ENCODE assay signal across 1 cellular context in the genomic region with DNA sequence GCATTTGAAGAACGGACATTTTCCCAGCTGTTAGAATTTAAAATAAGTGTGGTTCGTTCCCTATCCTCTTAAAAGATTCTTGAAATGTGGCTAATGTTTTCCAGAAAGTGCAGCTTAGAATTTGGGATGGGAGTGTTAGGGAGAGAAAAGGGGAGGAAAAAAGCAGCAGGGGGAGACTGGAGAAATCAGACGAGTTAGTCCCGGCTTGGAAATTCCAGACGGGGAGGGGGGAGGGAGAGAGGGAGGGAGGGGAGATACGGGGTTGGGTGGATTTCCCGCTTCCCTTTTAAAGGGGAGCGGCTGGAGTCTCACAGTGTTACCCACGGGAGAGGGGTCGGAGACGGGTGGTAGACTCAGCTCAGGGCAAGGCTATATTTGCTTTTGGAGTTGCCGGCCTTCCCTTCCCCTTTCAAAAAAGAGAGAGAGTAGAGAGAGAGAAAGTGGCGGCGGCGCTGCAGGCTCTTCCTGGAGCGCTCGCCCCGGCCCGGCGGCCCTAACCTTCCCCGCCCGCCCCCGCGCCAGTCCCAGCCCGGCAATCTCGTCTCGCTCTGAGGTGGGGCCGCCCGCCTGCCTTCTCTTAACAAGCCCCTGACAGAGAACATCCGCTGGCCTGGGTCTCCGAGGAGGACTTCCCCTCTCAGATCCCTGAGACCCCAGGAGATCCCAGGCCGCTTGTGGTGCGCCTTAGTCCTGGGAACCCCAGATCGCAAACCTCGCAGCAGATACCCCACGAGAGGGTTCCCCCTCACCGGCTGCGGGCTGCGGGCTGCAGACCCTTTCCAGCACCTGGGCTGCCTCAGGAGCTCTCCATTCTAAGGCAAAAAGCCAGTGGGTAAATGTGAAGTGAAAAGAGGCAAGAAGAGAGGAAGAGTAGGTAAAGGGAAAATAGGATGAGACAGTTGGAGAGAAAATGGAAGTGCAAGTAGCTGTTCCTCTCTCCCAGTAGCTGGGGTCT.
TF ChIP-seq lines count a peak whose summit lies in the region.

No MANE protein-coding gene starts in this region.

TF ChIP-seq in HepG2, 621 proteins besides CTCF, POLR2A, EP300 and RAD21 (continued from another document and continues in another):
- peak; percentile 57; the same call in 1 of the 2 replicates for TF ChIP-seq ZNF710 (CRISPR knock-in tag; IDR thresholded peaks at IDR 0.05; ENCODE audit: borderline replicate concordance)
- peak; percentile 49 for TF ChIP-seq ZFY (CRISPR knock-in tag; IDR thresholded peaks at IDR 0.05)
- TF ChIP-seq RBAK (CRISPR knock-in tag; IDR thresholded peaks at IDR 0.05), result no peak
- TF ChIP-seq, protein P1, sequence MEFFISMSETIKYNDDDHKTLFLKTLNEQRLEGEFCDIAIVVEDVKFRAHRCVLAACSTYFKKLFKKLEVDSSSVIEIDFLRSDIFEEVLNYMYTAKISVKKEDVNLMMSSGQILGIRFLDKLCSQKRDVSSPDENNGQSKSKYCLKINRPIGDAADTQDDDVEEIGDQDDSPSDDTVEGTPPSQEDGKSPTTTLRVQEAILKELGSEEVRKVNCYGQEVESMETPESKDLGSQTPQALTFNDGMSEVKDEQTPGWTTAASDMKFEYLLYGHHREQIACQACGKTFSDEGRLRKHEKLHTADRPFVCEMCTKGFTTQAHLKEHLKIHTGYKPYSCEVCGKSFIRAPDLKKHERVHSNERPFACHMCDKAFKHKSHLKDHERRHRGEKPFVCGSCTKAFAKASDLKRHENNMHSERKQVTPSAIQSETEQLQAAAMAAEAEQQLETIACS (CRISPR knock-in tag; IDR thresholded peaks at IDR 0.05), result no peak
- no peak for TF ChIP-seq HMGA1 (CRISPR knock-in tag; conservative IDR thresholded peaks at IDR 0.05)
- TF ChIP-seq CEBPB (IDR thresholded peaks at IDR 0.05; ENCODE audit: borderline replicate concordance, low read depth, low read length), result no peak
- TF ChIP-seq SRSF9 (IDR thresholded peaks at IDR 0.05; ENCODE audit: borderline replicate concordance, insufficient read depth, low read depth, low read length, poor library complexity, severe bottlenecking), result no peak
- TF ChIP-seq ARNTL (CRISPR knock-in tag; IDR thresholded peaks at IDR 0.05), result no peak
- no peak for TF ChIP-seq TCF7 (IDR thresholded peaks at IDR 0.05; ENCODE audit: low read depth)
- TF ChIP-seq TAF1 (CRISPR knock-in tag; IDR thresholded peaks at IDR 0.05), result peak; percentile 27; the same call in 1 of the 2 replicates
- 0 out of 2 replicates have a peak, but pooled peaks have one; percentile 30 for TF ChIP-seq ZSCAN25 (CRISPR knock-in tag; IDR thresholded peaks at IDR 0.05)
- no peak for TF ChIP-seq BCLAF1 (IDR thresholded peaks at IDR 0.05)
- peak; percentile 24; the same call in 1 of the 2 replicates for TF ChIP-seq ZNF556 (CRISPR knock-in tag; IDR thresholded peaks at IDR 0.05; ENCODE audit: borderline replicate concordance)
- TF ChIP-seq, protein P2, sequence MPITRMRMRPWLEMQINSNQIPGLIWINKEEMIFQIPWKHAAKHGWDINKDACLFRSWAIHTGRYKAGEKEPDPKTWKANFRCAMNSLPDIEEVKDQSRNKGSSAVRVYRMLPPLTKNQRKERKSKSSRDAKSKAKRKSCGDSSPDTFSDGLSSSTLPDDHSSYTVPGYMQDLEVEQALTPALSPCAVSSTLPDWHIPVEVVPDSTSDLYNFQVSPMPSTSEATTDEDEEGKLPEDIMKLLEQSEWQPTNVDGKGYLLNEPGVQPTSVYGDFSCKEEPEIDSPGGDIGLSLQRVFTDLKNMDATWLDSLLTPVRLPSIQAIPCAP (CRISPR knock-in tag; IDR thresholded peaks at IDR 0.05; ENCODE audit: low read depth), result no peak
- TF ChIP-seq ZNF331 (CRISPR knock-in tag; IDR thresholded peaks at IDR 0.05), result no peak
- no peak for TF ChIP-seq ZNF180 (CRISPR knock-in tag; IDR thresholded peaks at IDR 0.05; ENCODE audit: borderline replicate concordance, low read depth)
- TF ChIP-seq ZNF121 (CRISPR knock-in tag; IDR thresholded peaks at IDR 0.05), result no peak
- no peak for TF ChIP-seq ZNF263 (CRISPR knock-in tag; IDR thresholded peaks at IDR 0.05)
- TF ChIP-seq RORA (CRISPR knock-in tag; IDR thresholded peaks at IDR 0.05), result no peak
- TF ChIP-seq ERF (CRISPR knock-in tag; IDR thresholded peaks at IDR 0.05), result no peak
- TF ChIP-seq ZNF883 (CRISPR knock-in tag; IDR thresholded peaks at IDR 0.05; ENCODE audit: not compliant biosample characterization), result no peak
- peak; percentile 64; the same call in 1 of the 2 replicates for TF ChIP-seq ZNF891 (CRISPR knock-in tag; IDR thresholded peaks at IDR 0.05)
- TF ChIP-seq ZNF660 (CRISPR knock-in tag; IDR thresholded peaks at IDR 0.05; ENCODE audit: borderline replicate concordance, low read depth), result no peak
- TF ChIP-seq, protein P3, sequence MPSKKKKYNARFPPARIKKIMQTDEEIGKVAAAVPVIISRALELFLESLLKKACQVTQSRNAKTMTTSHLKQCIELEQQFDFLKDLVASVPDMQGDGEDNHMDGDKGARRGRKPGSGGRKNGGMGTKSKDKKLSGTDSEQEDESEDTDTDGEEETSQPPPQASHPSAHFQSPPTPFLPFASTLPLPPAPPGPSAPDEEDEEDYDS (CRISPR knock-in tag; IDR thresholded peaks at IDR 0.05), result no peak
- peak; percentile 55; the same call in 1 of the 2 replicates for TF ChIP-seq UBTF (CRISPR knock-in tag; IDR thresholded peaks at IDR 0.05)
- peak; percentile 87; the same call in 1 of the 2 replicates for TF ChIP-seq KAT7 (CRISPR knock-in tag; IDR thresholded peaks at IDR 0.05; ENCODE audit: borderline replicate concordance)
- peak; percentile 41; the same call in 1 of the 2 replicates for TF ChIP-seq BRCA1 (CRISPR knock-in tag; IDR thresholded peaks at IDR 0.05)
- no peak for TF ChIP-seq CBX1 (IDR thresholded peaks at IDR 0.05; ENCODE audit: low read depth)
- peak; percentile 28; the same call in 1 of the 2 replicates for TF ChIP-seq ZFX (CRISPR knock-in tag; IDR thresholded peaks at IDR 0.05; ENCODE audit: low read depth)
- peak; percentile 42; the same call in 1 of the 2 replicates for TF ChIP-seq ZGPAT (CRISPR knock-in tag; IDR thresholded peaks at IDR 0.05)
- TF ChIP-seq ZNF12 (CRISPR knock-in tag; IDR thresholded peaks at IDR 0.05), result no peak
- TF ChIP-seq, protein P4, sequence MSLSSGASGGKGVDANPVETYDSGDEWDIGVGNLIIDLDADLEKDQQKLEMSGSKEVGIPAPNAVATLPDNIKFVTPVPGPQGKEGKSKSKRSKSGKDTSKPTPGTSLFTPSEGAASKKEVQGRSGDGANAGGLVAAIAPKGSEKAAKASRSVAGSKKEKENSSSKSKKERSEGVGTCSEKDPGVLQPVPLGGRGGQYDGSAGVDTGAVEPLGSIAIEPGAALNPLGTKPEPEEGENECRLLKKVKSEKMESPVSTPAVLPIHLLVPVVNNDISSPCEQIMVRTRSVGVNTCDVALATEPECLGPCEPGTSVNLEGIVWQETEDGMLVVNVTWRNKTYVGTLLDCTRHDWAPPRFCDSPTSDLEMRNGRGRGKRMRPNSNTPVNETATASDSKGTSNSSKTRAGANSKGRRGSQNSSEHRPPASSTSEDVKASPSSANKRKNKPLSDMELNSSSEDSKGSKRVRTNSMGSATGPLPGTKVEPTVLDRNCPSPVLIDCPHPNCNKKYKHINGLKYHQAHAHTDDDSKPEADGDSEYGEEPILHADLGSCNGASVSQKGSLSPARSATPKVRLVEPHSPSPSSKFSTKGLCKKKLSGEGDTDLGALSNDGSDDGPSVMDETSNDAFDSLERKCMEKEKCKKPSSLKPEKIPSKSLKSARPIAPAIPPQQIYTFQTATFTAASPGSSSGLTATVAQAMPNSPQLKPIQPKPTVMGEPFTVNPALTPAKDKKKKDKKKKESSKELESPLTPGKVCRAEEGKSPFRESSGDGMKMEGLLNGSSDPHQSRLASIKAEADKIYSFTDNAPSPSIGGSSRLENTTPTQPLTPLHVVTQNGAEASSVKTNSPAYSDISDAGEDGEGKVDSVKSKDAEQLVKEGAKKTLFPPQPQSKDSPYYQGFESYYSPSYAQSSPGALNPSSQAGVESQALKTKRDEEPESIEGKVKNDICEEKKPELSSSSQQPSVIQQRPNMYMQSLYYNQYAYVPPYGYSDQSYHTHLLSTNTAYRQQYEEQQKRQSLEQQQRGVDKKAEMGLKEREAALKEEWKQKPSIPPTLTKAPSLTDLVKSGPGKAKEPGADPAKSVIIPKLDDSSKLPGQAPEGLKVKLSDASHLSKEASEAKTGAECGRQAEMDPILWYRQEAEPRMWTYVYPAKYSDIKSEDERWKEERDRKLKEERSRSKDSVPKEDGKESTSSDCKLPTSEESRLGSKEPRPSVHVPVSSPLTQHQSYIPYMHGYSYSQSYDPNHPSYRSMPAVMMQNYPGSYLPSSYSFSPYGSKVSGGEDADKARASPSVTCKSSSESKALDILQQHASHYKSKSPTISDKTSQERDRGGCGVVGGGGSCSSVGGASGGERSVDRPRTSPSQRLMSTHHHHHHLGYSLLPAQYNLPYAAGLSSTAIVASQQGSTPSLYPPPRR (CRISPR knock-in tag; IDR thresholded peaks at IDR 0.05; ENCODE audit: borderline replicate concordance), result no peak
- TF ChIP-seq ZNF879 (CRISPR knock-in tag; IDR thresholded peaks at IDR 0.05), result 0 out of 2 replicates have a peak, but pooled peaks have one; percentile 54
- TF ChIP-seq WIZ (CRISPR knock-in tag; IDR thresholded peaks at IDR 0.05), result no peak
- TF ChIP-seq FOXP4 (CRISPR knock-in tag; IDR thresholded peaks at IDR 0.05), result peak; percentile 28; the same call in 1 of the 2 replicates
- TF ChIP-seq ZNF3 (CRISPR knock-in tag; IDR thresholded peaks at IDR 0.05), result no peak
- no peak for TF ChIP-seq ZNF816 (CRISPR knock-in tag; IDR thresholded peaks at IDR 0.05; ENCODE audit: borderline replicate concordance)
- no peak for TF ChIP-seq TBL1XR1 (IDR thresholded peaks at IDR 0.05; ENCODE audit: borderline replicate concordance, low read length, partially characterized antibody)
- TF ChIP-seq KMT2A (CRISPR knock-in tag; IDR thresholded peaks at IDR 0.05), result peak; percentile 97
